9 cellular contexts compared by ENCODE assay signal in genomic region chrX:137051978-137052640, GRCh38. TPM values are rescaled to one million over a fixed set of nuclear protein-coding genes. Genes with fewer than 3 reads are reported as not detected.
DNase-seq lines count a peak whose midpoint lies in the region; ATAC-seq and TF ChIP-seq lines count a peak whose summit lies in the region.
"Had no signal": no experiment of that assay in that cellular context is flagged by ENCODE, and none has a peak within 500 bp of the region (broad histone marks: within the 10 kb centered on the region; RNA-seq: fewer than 3 reads in every experiment).

No MANE protein-coding gene starts in this region.

- no peak overlapping the region for H4K8ac ChIP-seq in neuronal stem cell (ENCODE audit: low read depth, low read length)

- H3K27me3 Mint-ChIP-seq in activated T-cell treated with anti-CD3 and anti-CD28 coated beads, Interleukin-2, amount 50 U/mL, for 72 hours (ENCODE audit: low read depth) = peaks cover 82% of the 10 kb centered on the region

- CTCF ChIA-PET in PC-3 (lab: Charles Lee) = interaction anchor here (0.6 to 1.0 kb wide), 4 partner anchors 38 to 1067 kb away, joined by 3 to 6 read pairs (median 3); partner anchors contain the start of gene SLC9A6

- H3K18ac ChIP-seq in neuronal stem cell (ENCODE audit: low read length) = no peak overlapping the region

- H3K4me2 ChIP-seq in PC-3 (ENCODE audit: low read length) = peak overlapping the region; percentile 95
- H3K4me2 ChIP-seq in neuronal stem cell (ENCODE audit: insufficient read depth, low read length, poor library complexity, severe bottlenecking) = peak overlapping the region; percentile 73

- no peak overlapping the region for H3K27ac ChIP-seq in PC-3 (ENCODE audit: low read length)
- H3K27ac ChIP-seq in neuronal stem cell (replicated peaks; ENCODE audit: low read length) = no peak overlapping the region
- H3K27ac ChIP-seq in stomach smooth muscle (ENCODE audit: low read length) = no peak overlapping the region

- H3K14ac ChIP-seq in neuronal stem cell (ENCODE audit: low read length) = no peak overlapping the region

- DNase-seq in CMK (ENCODE audit: low read depth) = peak; percentile 20
- DNase-seq in PC-3 = peak; percentile 68
- peak; percentile 84 to 85 for DNase-seq in activated T-cell treated with anti-CD3 and anti-CD28 coated beads, Interleukin-2, amount 50 U/mL, for 72 hours
- DNase-seq in fibroblast of the conjunctiva (ENCODE audit: low read depth) = peak; percentile 13
- peak; percentile 57 for DNase-seq in neuronal stem cell (ENCODE audit: low spot score)

- peaks cover 27% of the 10 kb centered on the region for H3K4me1 Mint-ChIP-seq in activated T-cell treated with anti-CD3 and anti-CD28 coated beads, Interleukin-2, amount 50 U/mL, for 72 hours (ENCODE audit: low read depth)

- no peaks in the 10 kb centered on the region for H3F3A ChIP-seq in PC-3 (ENCODE audit: low read length, unreplicated experiment)

- H3K23ac ChIP-seq in neuronal stem cell (ENCODE audit: low read depth, low read length, poor library complexity) = no peak overlapping the region

- H4K91ac ChIP-seq in neuronal stem cell (ENCODE audit: low read depth, low read length, poor library complexity) = no peak overlapping the region

- H4K20me1 ChIP-seq in PC-3 (ENCODE audit: low read length) = no peaks in the 10 kb centered on the region

- no peaks in the 10 kb centered on the region for H3K79me2 ChIP-seq in PC-3 (ENCODE audit: low read length)

- no peak overlapping the region for H2AK5ac ChIP-seq in neuronal stem cell (ENCODE audit: low read depth, low read length)

- no peaks in the 10 kb centered on the region for H3K79me1 ChIP-seq in neuronal stem cell (ENCODE audit: low read depth, low read length)

- ATAC-seq in GM19463 (IDR thresholded peaks at IDR 0.05; ENCODE audit: unreplicated experiment) (peak; percentile 98), HG03565 (IDR thresholded peaks at IDR 0.05; ENCODE audit: unreplicated experiment) (peak; percentile 95), PC-3 (peak; percentile 96)
- peak; percentile 92 to 93 for ATAC-seq in activated T-cell treated with anti-CD3 and anti-CD28 coated beads, Interleukin-2, amount 50 U/mL, for 72 hours (replicated peaks in 1 of 2)

- H3K4me3 ChIP-seq in PC-3 (ENCODE audit: low read length) (peak overlapping the region; percentile 69), neuronal stem cell (ENCODE audit: low read length in 2 of 2) (peak overlapping the region; percentile 37 to 73), stomach smooth muscle (ENCODE audit: low read length in 2 of 2) (peak overlapping the region; percentile 55 to 64)

- intact Hi-C loops in PC-3 (cut with micrococcal nuclease) = loop anchor here (1.0 to 10.0 kb wide), 3 partner anchors 97 to 983 kb away; no protein-coding TSS in a partner anchor

- no peak overlapping the region for H3K4ac ChIP-seq in neuronal stem cell (ENCODE audit: low read length)

- no CpG with 5 or more reads among the region's 37 CpGs for WGBS in neuronal stem cell (ENCODE audit: extremely low coverage in 2 of 2, insufficient read length in 2 of 2, insufficient replicate concordance in 1 of 2), 2 donors

- no peak overlapping the region for H2BK5ac ChIP-seq in neuronal stem cell (ENCODE audit: low read length)

- 0 out of 2 replicates have a peak, but pooled peaks cover 3% of the 10 kb centered on the region for H3K4me1 ChIP-seq in PC-3 (ENCODE audit: insufficient read depth, low read length)
- H3K4me1 ChIP-seq in neuronal stem cell (ENCODE audit: control insufficient read depth in 2 of 2, insufficient read depth in 1 of 2, low read depth in 1 of 2, low read length in 2 of 2) = peaks cover 0 to 3% of the 10 kb centered on the region in 2 donors
- H3K4me1 ChIP-seq in stomach smooth muscle (ENCODE audit: control insufficient read depth, insufficient read depth, low read length) = peaks cover 8% of the 10 kb centered on the region

- peak; percentile 85 for TF ChIP-seq CTCF in PC-3 (conservative IDR thresholded peaks at IDR 0.05; ENCODE audit: low read depth, low read length)

- H3K4me3 Mint-ChIP-seq in activated T-cell treated with anti-CD3 and anti-CD28 coated beads, Interleukin-2, amount 50 U/mL, for 72 hours = peak overlapping the region; percentile 89 to 93

- no peaks in the 10 kb centered on the region for H3K9me2 ChIP-seq in PC-3 (replicated peaks; ENCODE audit: low read length)

- H3K27ac Mint-ChIP-seq in activated T-cell treated with anti-CD3 and anti-CD28 coated beads, Interleukin-2, amount 50 U/mL, for 72 hours = peak overlapping the region; percentile 80

- no peak overlapping the region for H2BK12ac ChIP-seq in neuronal stem cell (ENCODE audit: low read length)

- H3K36me3 ChIP-seq in PC-3 (ENCODE audit: low read depth, low read length) (no peaks in the 10 kb centered on the region), neuronal stem cell (replicated peaks in 1 of 2; ENCODE audit: control insufficient read depth in 2 of 2, insufficient read depth in 2 of 2, low read length in 2 of 2) (no peaks in the 10 kb centered on the region), stomach smooth muscle (ENCODE audit: control insufficient read depth in 2 of 2, insufficient read depth in 2 of 2, low read length in 2 of 2) (no peaks in the 10 kb centered on the region)

- no peaks in the 10 kb centered on the region for H3K9me3 ChIP-seq in PC-3 (ENCODE audit: low read length)
- H3K9me3 ChIP-seq in neuronal stem cell (replicated peaks in 1 of 2; ENCODE audit: control insufficient read depth in 2 of 2, insufficient read depth in 1 of 2, low read depth in 1 of 2, low read length in 2 of 2) = no peaks in the 10 kb centered on the region
- no peaks in the 10 kb centered on the region for H3K9me3 ChIP-seq in stomach smooth muscle (ENCODE audit: control insufficient read depth in 2 of 2, low read length in 2 of 2)

- no peak overlapping the region for H2BK15ac ChIP-seq in neuronal stem cell (ENCODE audit: low read length)

- no peaks in the 10 kb centered on the region for H3K9me3 Mint-ChIP-seq in activated T-cell treated with anti-CD3 and anti-CD28 coated beads, Interleukin-2, amount 50 U/mL, for 72 hours

- BruUV-seq in PC-3 (replicated peaks; lab: Mats Ljungman, UMichigan) = no TSS peak

- H2AFZ ChIP-seq in PC-3 (ENCODE audit: low read length) (peak overlapping the region; percentile 91), neuronal stem cell (ENCODE audit: low read length) (peak overlapping the region; percentile 83)

- POLR2A ChIA-PET in PC-3 (lab: Charles Lee; ENCODE audit: unreplicated experiment) = no interaction called here

- no peak overlapping the region for H2BK120ac ChIP-seq in neuronal stem cell (ENCODE audit: low read depth, low read length)

- no peaks in the 10 kb centered on the region for H3K36me3 Mint-ChIP-seq in activated T-cell treated with anti-CD3 and anti-CD28 coated beads, Interleukin-2, amount 50 U/mL, for 72 hours (ENCODE audit: insufficient read depth in 2 of 2)

- 0 out of 2 replicates have a peak overlapping the region, but pooled peaks have one; percentile 3 for H3K9ac ChIP-seq in PC-3 (ENCODE audit: low read length)
- H3K9ac ChIP-seq in neuronal stem cell (ENCODE audit: low read depth, low read length, poor library complexity) = peak overlapping the region; percentile 21
- H3K9ac ChIP-seq in stomach smooth muscle (ENCODE audit: low read length in 2 of 2) = peak overlapping the region in 1 of 2 donors; percentile 15

- H3K27me3 ChIP-seq in PC-3 (ENCODE audit: low read length) = peaks cover 17% of the 10 kb centered on the region; the same call in 1 of the 2 replicates
- H3K27me3 ChIP-seq in neuronal stem cell (ENCODE audit: control insufficient read depth in 3 of 3, insufficient read depth in 3 of 3, low read depth in 1 of 3, low read length in 3 of 3) = peaks cover 0 to 54% (median 23%) of the 10 kb centered on the region in 3 experiments
- peaks cover 9 to 27% of the 10 kb centered on the region in 2 donors for H3K27me3 ChIP-seq in stomach smooth muscle (ENCODE audit: control insufficient read depth in 1 of 2, insufficient read depth in 2 of 2, low read length in 2 of 2)

RNA-seq across cellular contexts. Expression of gene GPR101, which starts 18.3 kb away (rescaled TPM):
- total RNA-seq in PC-3 (2014; rRNA removed) = not detected in 2 replicates
- under 1 TPM in 1 of 2 donors, not detected in 1; 0.25 TPM for total RNA-seq in activated T-cell treated with anti-CD3 and anti-CD28 coated beads, Interleukin-2, amount 50 U/mL, for 72 hours
- not detected for polyA plus RNA-seq in neuronal stem cell (2013, experiment 1 of 2)
- not detected for polyA plus RNA-seq in neuronal stem cell (2013, experiment 2 of 2)
- total RNA-seq: frontal cortex had no signal

Comparison
In these comparisons a context has a peak if more than half of its experiments do, and no peak if none do; other contexts are left out.
1. DNase-seq: peak in every context shown above with its lines; median percentile 84 in activated T-cell treated with anti-CD3 and anti-CD28 coated beads, Interleukin-2, amount 50 U/mL, for 72 hours; 68 in PC-3; 57 in neuronal stem cell; 20 in CMK; 13 in fibroblast of the conjunctiva.